Comparison of ENCODE assay signal across 8 cellular contexts in the genomic region with DNA sequence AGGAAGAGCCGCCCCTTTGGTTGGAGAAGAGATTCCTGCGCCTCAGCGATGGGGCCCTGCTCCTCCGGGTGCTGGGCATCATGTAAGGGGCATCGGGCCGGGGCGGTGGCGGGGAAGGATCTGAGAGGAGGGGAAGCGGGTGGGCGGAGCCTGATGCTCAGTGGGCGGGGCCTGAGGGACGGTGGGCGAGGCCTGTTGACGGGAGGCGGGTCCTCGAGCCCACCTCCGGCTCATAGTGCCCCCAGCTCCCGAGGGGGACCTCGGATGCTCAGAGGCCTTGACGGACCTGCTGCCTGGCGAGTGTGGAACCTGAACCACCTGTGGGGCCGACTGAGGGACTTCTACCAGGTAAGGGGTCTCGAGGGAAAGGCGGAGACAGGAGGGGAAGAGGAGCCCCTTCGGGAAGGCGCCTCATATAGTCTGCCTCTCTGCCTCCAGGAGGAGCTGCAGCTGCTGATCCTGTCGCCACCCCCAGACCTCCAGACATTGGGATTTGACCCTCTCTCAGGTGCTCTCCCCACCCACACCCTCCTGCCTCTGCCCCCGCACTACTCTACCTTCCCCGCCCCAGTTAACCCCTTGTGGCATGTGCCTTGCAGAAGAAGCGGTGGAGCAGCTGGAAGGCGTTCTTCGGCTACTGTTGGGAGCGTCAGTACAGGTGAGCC. TPM values are rescaled to one million over a fixed set of nuclear protein-coding genes. Genes with fewer than 3 reads are reported as not detected.
A peak's percentile ranks its signal among the peaks of the same experiment; 100 is the strongest.
DNase-seq lines count a peak whose midpoint lies in the region; ATAC-seq and TF ChIP-seq lines count a peak whose summit lies in the region.

No MANE protein-coding gene starts in this region.

- H3K27ac Mint-ChIP-seq in activated naive CD8-positive, alpha-beta T cell treated with anti-CD3 and anti-CD28 coated beads, Interleukin-2, amount 50 U/mL, for 24 hours = peak overlapping the region; percentile 83
- H3K27ac Mint-ChIP-seq in naive B cell (peak overlapping the region; percentile 98 to 99 (median 99)), osteocyte (ENCODE audit: unreplicated experiment) (no peak overlapping the region)

- H3K4me3 Mint-ChIP-seq in activated naive CD8-positive, alpha-beta T cell treated with anti-CD3 and anti-CD28 coated beads, Interleukin-2, amount 50 U/mL, for 24 hours = peak overlapping the region; percentile 86
- peak overlapping the region; percentile 88 to 97 (median 94) for H3K4me3 Mint-ChIP-seq in naive B cell
- H3K4me3 Mint-ChIP-seq in osteocyte (ENCODE audit: unreplicated experiment) = no peak overlapping the region

- peak overlapping the region; percentile 55 for H3K4me3 ChIP-seq in thoracic aorta

- no peaks in the 10 kb centered on the region for H3K27me3 ChIP-seq in thoracic aorta (replicated peaks; ENCODE audit: insufficient read depth)

- no peaks in the 10 kb centered on the region for H3K9me3 ChIP-seq in thoracic aorta

- H3K4me1 Mint-ChIP-seq in activated naive CD8-positive, alpha-beta T cell treated with anti-CD3 and anti-CD28 coated beads, Interleukin-2, amount 50 U/mL, for 24 hours = peaks cover 30% of the 10 kb centered on the region
- H3K4me1 Mint-ChIP-seq in naive B cell (peaks cover 39 to 49% (median 45%) of the 10 kb centered on the region in 3 donors), osteocyte (ENCODE audit: unreplicated experiment) (no peaks in the 10 kb centered on the region)

- H3K4me1 ChIP-seq in thoracic aorta (ENCODE audit: control insufficient read depth in 1 of 2, low read depth in 2 of 2) = peaks cover 3 to 12% of the 10 kb centered on the region in 2 donors

- TF ChIP-seq CTCF in 22Rv1 (IDR thresholded peaks at IDR 0.05) = peak; percentile 37
- no peak for TF ChIP-seq CTCF in thoracic aorta (IDR thresholded peaks at IDR 0.05)
- no peak for TF ChIP-seq CTCF in osteocyte (IDR thresholded peaks at IDR 0.05)

- no peaks in the 10 kb centered on the region for H3K9me3 Mint-ChIP-seq in activated naive CD8-positive, alpha-beta T cell treated with anti-CD3 and anti-CD28 coated beads, Interleukin-2, amount 50 U/mL, for 24 hours
- H3K9me3 Mint-ChIP-seq in naive B cell (no peaks in the 10 kb centered on the region), osteocyte (ENCODE audit: unreplicated experiment) (no peaks in the 10 kb centered on the region)

- H3K27ac ChIP-seq in 22Rv1 (no peak overlapping the region), thoracic aorta (no peak overlapping the region)

- H3K36me3 ChIP-seq in thoracic aorta = no peaks in the 10 kb centered on the region

- peak; percentile 59 for DNase-seq in T follicular helper cell (ENCODE audit: low read depth)
- DNase-seq in activated naive CD8-positive, alpha-beta T cell treated with anti-CD3 and anti-CD28 coated beads, Interleukin-2, amount 50 U/mL, for 24 hours = peak; percentile 92
- peak; percentile 78 for DNase-seq in naive B cell
- no peak for DNase-seq in thoracic aorta (ENCODE audit: low spot score)
- DNase-seq in osteocyte (ENCODE audit: extremely low spot score, unreplicated experiment) = no peak
- no peak for DNase-seq in NCI-H748 (lab: John Stamatoyannopoulos, UW; ENCODE audit: unreplicated experiment)

- peaks cover 9% of the 10 kb centered on the region for H3K36me3 Mint-ChIP-seq in activated naive CD8-positive, alpha-beta T cell treated with anti-CD3 and anti-CD28 coated beads, Interleukin-2, amount 50 U/mL, for 24 hours (ENCODE audit: low read depth)
- no peaks in the 10 kb centered on the region for H3K36me3 Mint-ChIP-seq in naive B cell
- H3K36me3 Mint-ChIP-seq in osteocyte (ENCODE audit: unreplicated experiment) = no peaks in the 10 kb centered on the region

- ATAC-seq in GM21737 (IDR thresholded peaks at IDR 0.05; ENCODE audit: unreplicated experiment) = peak; percentile 35
- ATAC-seq in activated naive CD8-positive, alpha-beta T cell treated with anti-CD3 and anti-CD28 coated beads, Interleukin-2, amount 50 U/mL, for 24 hours = peak; percentile 22
- peak; percentile 43 to 44 for ATAC-seq in naive B cell (ENCODE audit: low read depth in 2 of 2)
- no peak for ATAC-seq in thoracic aorta (ENCODE audit: insufficient number of reproducible peaks, low FRiP score, low read depth)

- H3K27me3 Mint-ChIP-seq in activated naive CD8-positive, alpha-beta T cell treated with anti-CD3 and anti-CD28 coated beads, Interleukin-2, amount 50 U/mL, for 24 hours = no peaks in the 10 kb centered on the region
- H3K27me3 Mint-ChIP-seq in naive B cell (no peaks in the 10 kb centered on the region), osteocyte (ENCODE audit: unreplicated experiment) (no peaks in the 10 kb centered on the region)

RNA-seq across cellular contexts. Expression of a gene that starts 0.8 kb away (rescaled TPM):
- polyA plus RNA-seq in naive B cell (ENCODE audit: low read depth in 6 of 6) = 10 to 100 TPM in 5 of 6 donors, 1 to 10 TPM in 1; 9.3 to 73.0 (median 19.4) TPM
- 10 to 100 TPM; 10.3 to 19.0 TPM for total RNA-seq in thoracic aorta
- 0.30 TPM in 1 of 2 replicates, not detected in the other for total RNA-seq in osteocyte

RNA-seq across cellular contexts. Expression of a gene that starts 18.2 kb away (rescaled TPM):
- polyA plus RNA-seq in naive B cell (ENCODE audit: low read depth in 6 of 6) = 1 to 10 TPM; 1.1 to 8.3 (median 4.8) TPM
- total RNA-seq in thoracic aorta = 10 to 100 TPM; 42.5 to 50.0 TPM
- total RNA-seq in osteocyte = 33.7 and 35.9 TPM in 2 replicates

RNA-seq across cellular contexts. Expression of a gene that starts 22.9 kb away (rescaled TPM):
- polyA plus RNA-seq in naive B cell (ENCODE audit: low read depth in 6 of 6) = 100 to 1,000 TPM; 229 to 385 (median 248) TPM
- total RNA-seq in thoracic aorta = 100 to 1,000 TPM in 1 of 2 donors, 10 to 100 TPM in 1; 91.1 to 136 TPM
- 215 and 217 TPM in 2 replicates for total RNA-seq in osteocyte

RNA-seq across cellular contexts. Expression of a gene that starts 23.4 kb away (rescaled TPM):
- 100 to 1,000 TPM; 445 to 606 (median 521) TPM for polyA plus RNA-seq in naive B cell (ENCODE audit: low read depth in 6 of 6)
- total RNA-seq in thoracic aorta (100 to 1,000 TPM; 157 to 218 TPM), osteocyte (159 and 174 TPM in 2 replicates)

RNA-seq across cellular contexts. Expression of a gene that starts 35.5 kb away (rescaled TPM):
- polyA plus RNA-seq in naive B cell (ENCODE audit: low read depth in 6 of 6) = 1 to 10 TPM; 3.4 to 8.5 (median 6.5) TPM
- 10 to 100 TPM; 33.4 to 46.0 TPM for total RNA-seq in thoracic aorta
- total RNA-seq in osteocyte = 32.7 and 37.4 TPM in 2 replicates

Comparison
In these comparisons a context has a peak if more than half of its experiments do, and no peak if none do; other contexts are left out.
1. DNase-seq: peak in T follicular helper cell (single experiment), activated naive CD8-positive, alpha-beta T cell treated with anti-CD3 and anti-CD28 coated beads, Interleukin-2, amount 50 U/mL, for 24 hours (single experiment) and naive B cell (single experiment); none in thoracic aorta (single experiment), osteocyte (single experiment) and NCI-H748 (single experiment).